ENCODE assay signal across 8 cellular contexts in the genomic region with DNA sequence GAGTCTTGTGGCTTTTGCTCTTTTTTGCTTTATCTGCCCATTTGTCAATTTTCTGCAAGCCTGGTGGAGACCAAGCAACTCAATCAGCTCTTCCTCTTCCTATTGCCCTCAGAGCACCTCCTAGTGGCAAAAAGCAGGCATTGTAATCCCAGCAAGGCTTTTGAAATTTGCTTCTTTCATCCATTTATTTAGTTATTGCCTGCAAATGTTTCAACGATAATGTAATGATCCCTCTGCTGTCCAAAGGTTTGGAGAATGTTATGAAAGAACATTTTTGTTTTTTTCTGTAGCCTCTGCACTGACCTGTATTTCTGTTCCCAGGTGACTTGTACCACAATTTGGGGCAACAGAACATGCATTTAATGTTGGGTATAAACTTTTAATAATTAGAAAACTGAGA.
DNase-seq lines count a peak whose midpoint lies in the region; ATAC-seq and TF ChIP-seq lines count a peak whose summit lies in the region.

No MANE protein-coding gene starts in this region.

- H3K9ac ChIP-seq in mesenchymal stem cell (ENCODE audit: low read length) = no peak overlapping the region

- H2AK5ac ChIP-seq in mesenchymal stem cell (ENCODE audit: low read length, severe bottlenecking) = no peak overlapping the region

- no peak overlapping the region for H3K14ac ChIP-seq in mesenchymal stem cell (ENCODE audit: low read length in 2 of 2)

- no peak overlapping the region for H2BK5ac ChIP-seq in mesenchymal stem cell (ENCODE audit: low read depth, low read length, poor library complexity, severe bottlenecking)

- CTCF ChIA-PET in Caco-2 (lab: Charles Lee) = no interaction called here

- H2BK120ac ChIP-seq in mesenchymal stem cell (ENCODE audit: low read depth, low read length) = no peak overlapping the region

- no peak overlapping the region for H2BK12ac ChIP-seq in mesenchymal stem cell (ENCODE audit: low read length in 2 of 2)

- H3K27ac ChIP-seq in adrenal gland = no peak overlapping the region
- H3K27ac ChIP-seq in mesenchymal stem cell (ENCODE audit: low read length, poor library complexity, severe bottlenecking) = no peak overlapping the region

- TF ChIP-seq CTCF in Caco-2 (IDR thresholded peaks at IDR 0.05; ENCODE audit: insufficient read depth in 1 of 2, low read depth in 1 of 2, low read length in 1 of 2, severe bottlenecking in 1 of 2, unreplicated experiment in 1 of 2) (peak; percentile 42 to 50), LNCAP (IDR thresholded peaks at IDR 0.05) (peak; percentile 82), adrenal gland (IDR thresholded peaks at IDR 0.05) (peak; percentile 27 to 65 (median 52))

- H3K18ac ChIP-seq in mesenchymal stem cell (ENCODE audit: low read depth in 1 of 2, low read length in 2 of 2) = no peak overlapping the region

- H3K4me3 ChIP-seq in Caco-2 (ENCODE audit: low read depth, low read length) (no peak overlapping the region), adrenal gland (no peak overlapping the region), mesenchymal stem cell (ENCODE audit: insufficient read depth in 1 of 2, low read depth in 1 of 2, low read length in 2 of 2) (no peak overlapping the region)

- H3K27me3 ChIP-seq in Caco-2 (replicated peaks; ENCODE audit: control insufficient read depth, insufficient read depth, low read length) (no peaks in the 10 kb centered on the region), adrenal gland (no peaks in the 10 kb centered on the region), mesenchymal stem cell (ENCODE audit: control insufficient read depth in 1 of 2, insufficient read depth in 1 of 2, low read length in 2 of 2) (peaks cover 0 to 4% of the 10 kb centered on the region in 2 experiments)

- H3K4ac ChIP-seq in mesenchymal stem cell (ENCODE audit: low read depth in 1 of 2, low read length in 2 of 2) = no peak overlapping the region

- no peak overlapping the region for H3K4me2 ChIP-seq in mesenchymal stem cell (ENCODE audit: low read length, poor library complexity, severe bottlenecking)

- H3K27ac Mint-ChIP-seq in Caco-2 (ENCODE audit: unreplicated experiment) = no peak overlapping the region

- H3K36me3 ChIP-seq in Caco-2 (ENCODE audit: control insufficient read depth, insufficient read depth, low read length) = no peaks in the 10 kb centered on the region
- H3K36me3 ChIP-seq in adrenal gland (replicated peaks in 1 of 2) = no peaks in the 10 kb centered on the region
- H3K36me3 ChIP-seq in mesenchymal stem cell (ENCODE audit: control insufficient read depth in 1 of 2, insufficient read depth in 2 of 2, low read depth in 1 of 2, low read length in 2 of 2) = no peaks in the 10 kb centered on the region

- H4K8ac ChIP-seq in mesenchymal stem cell (ENCODE audit: low read length) = no peak overlapping the region

- POLR2A ChIA-PET in Caco-2 (lab: Charles Lee) = no interaction called here

- no peaks in the 10 kb centered on the region for H3K27me3 Mint-ChIP-seq in Caco-2 (ENCODE audit: insufficient read depth, unreplicated experiment)

- H4K91ac ChIP-seq in mesenchymal stem cell (ENCODE audit: low read length) = no peak overlapping the region

- peak in 1 of 2 experiments; percentile 5 for DNase-seq in Caco-2
- no peak for DNase-seq in adrenal gland
- peak; percentile 28 for DNase-seq in mesenchymal stem cell
- no peak for DNase-seq in ecto neural progenitor cell (ENCODE audit: low spot score)

- H2BK15ac ChIP-seq in mesenchymal stem cell (ENCODE audit: low read depth, poor library complexity, severe bottlenecking) = no peak overlapping the region

- ATAC-seq in GM18519 (IDR thresholded peaks at IDR 0.05; ENCODE audit: low FRiP score, unreplicated experiment) (peak; percentile 70), esophagus mucosa (no peak), GM19463 (IDR thresholded peaks at IDR 0.05; ENCODE audit: unreplicated experiment) (no peak)

- H3K79me1 ChIP-seq in mesenchymal stem cell (replicated peaks; ENCODE audit: low read length, poor library complexity, severe bottlenecking) = no peaks in the 10 kb centered on the region

- no peaks in the 10 kb centered on the region for H3K36me3 Mint-ChIP-seq in Caco-2 (ENCODE audit: insufficient read depth, unreplicated experiment)

- no peaks in the 10 kb centered on the region for H3K4me1 ChIP-seq in Caco-2
- peaks cover 0 to 21% of the 10 kb centered on the region in 2 donors for H3K4me1 ChIP-seq in adrenal gland (replicated peaks in 1 of 2)
- no peaks in the 10 kb centered on the region for H3K4me1 ChIP-seq in mesenchymal stem cell (ENCODE audit: control insufficient read depth, insufficient read depth, low read depth, low read length)

- intact Hi-C loops in Caco-2 (cut with micrococcal nuclease; ENCODE audit: unreplicated experiment) = loop anchor here (2.0 to 5.0 kb wide), 2 partner anchors 70 to 254 kb away; no protein-coding TSS in a partner anchor
- intact Hi-C loops in adrenal gland (cut with DNase I) = no loop called here

- WGBS in adrenal gland, 4 donors = 57 to 80% (median 75%) methylated on average over 1 of the region's 1 CpG
- 70% methylated on average over 1 of the region's 1 CpG for WGBS in mesenchymal stem cell

- no peak overlapping the region for H3K4me3 Mint-ChIP-seq in Caco-2 (ENCODE audit: unreplicated experiment)

- no peak for TF ChIP-seq POLR2A in adrenal gland (IDR thresholded peaks at IDR 0.05)

- H3K9me3 Mint-ChIP-seq in Caco-2 (ENCODE audit: unreplicated experiment) = no peaks in the 10 kb centered on the region

- no peaks in the 10 kb centered on the region for H3K4me1 Mint-ChIP-seq in Caco-2 (ENCODE audit: low read depth, unreplicated experiment)

- no peak overlapping the region for H2AFZ ChIP-seq in mesenchymal stem cell (ENCODE audit: low read depth, low read length)

- H3K23ac ChIP-seq in mesenchymal stem cell (ENCODE audit: low read length in 2 of 2) = no peak overlapping the region

- H3K9me3 ChIP-seq in Caco-2 = no peaks in the 10 kb centered on the region
- H3K9me3 ChIP-seq in adrenal gland (replicated peaks in 1 of 3) = no peaks in the 10 kb centered on the region
- H3K9me3 ChIP-seq in mesenchymal stem cell (ENCODE audit: control insufficient read depth, low read length) = peaks cover 3% of the 10 kb centered on the region

- no TSS peak for BruUV-seq in Caco-2 (replicated peaks; lab: Mats Ljungman, UMichigan)
